9 cellular contexts compared by ENCODE assay signal in genomic region chr16:25126820-25127232, GRCh38. TPM values are rescaled to one million over a fixed set of nuclear protein-coding genes. Genes with fewer than 3 reads are reported as not detected.
DNase-seq lines count a peak whose midpoint lies in the region; ATAC-seq and TF ChIP-seq lines count a peak whose summit lies in the region.
"Had no signal": no experiment of that assay in that cellular context is flagged by ENCODE, and none has a peak within 500 bp of the region (broad histone marks: within the 10 kb centered on the region; RNA-seq: fewer than 3 reads in every experiment).

No MANE protein-coding gene starts in this region.

- H3K27ac Mint-ChIP-seq in activated CD8-positive, alpha-beta memory T cell treated with anti-CD3 and anti-CD28 coated beads, Interleukin-2, amount 10 ng/mL, durations not matched to agents 7 days and 5 days, result peak overlapping the region; percentile 44

- ATAC-seq in activated CD8-positive, alpha-beta memory T cell treated with anti-CD3 and anti-CD28 coated beads, Interleukin-2, amount 10 ng/mL, durations not matched to agents 7 days and 5 days, result peak; percentile 81
- peak; percentile 96 for ATAC-seq in foreskin keratinocyte
- ATAC-seq in HG03139 (IDR thresholded peaks at IDR 0.05; ENCODE audit: unreplicated experiment), result no peak
- no peak for ATAC-seq in HG02885 (IDR thresholded peaks at IDR 0.05; ENCODE audit: poor library complexity, unreplicated experiment)

- peaks cover 17% of the 10 kb centered on the region for H3K4me1 ChIP-seq in foreskin keratinocyte

- H3K4me3 ChIP-seq in skeletal muscle cell (ENCODE audit: low read depth, low read length), result no peak overlapping the region
- H3K4me3 ChIP-seq: BLaER1 had no signal

- DNase-seq in NCI-H1417 (lab: John Stamatoyannopoulos, UW), result peak in 2 of 3 experiments; percentile 2 to 19
- DNase-seq in NCI-H1417 treated with DMSO at 0.1 percent for 48 hours (lab: John Stamatoyannopoulos, UW), result no peak
- peak; percentile 9 for DNase-seq in NCI-H146 (lab: John Stamatoyannopoulos, UW)
- peak; percentile 54 for DNase-seq in activated CD8-positive, alpha-beta memory T cell treated with anti-CD3 and anti-CD28 coated beads, Interleukin-2, amount 10 ng/mL, durations not matched to agents 7 days and 5 days
- DNase-seq in foreskin keratinocyte, result peak; percentile 87 to 90
- peak; percentile 34 for DNase-seq in skeletal muscle cell (ENCODE audit: low read depth)

- TF ChIP-seq CTCF in foreskin keratinocyte (conservative IDR thresholded peaks at IDR 0.05), result peak; percentile 99

- peaks cover 28% of the 10 kb centered on the region for H3K4me1 Mint-ChIP-seq in activated CD8-positive, alpha-beta memory T cell treated with anti-CD3 and anti-CD28 coated beads, Interleukin-2, amount 10 ng/mL, durations not matched to agents 7 days and 5 days

- H3K36me3 Mint-ChIP-seq in activated CD8-positive, alpha-beta memory T cell treated with anti-CD3 and anti-CD28 coated beads, Interleukin-2, amount 10 ng/mL, durations not matched to agents 7 days and 5 days, result peaks cover 5% of the 10 kb centered on the region

- H3K27ac ChIP-seq in foreskin keratinocyte, result no peak overlapping the region
- H3K27ac ChIP-seq: BLaER1 had no signal

- CTCF ChIA-PET in activated CD8-positive, alpha-beta memory T cell treated with anti-CD3 and anti-CD28 coated beads, Interleukin-2, amount 10 ng/mL, durations not matched to agents 7 days and 5 days (lab: Charles Lee), result interaction anchor here (0.9 to 3.0 kb wide), 12 partner anchors 11 to 116 kb away, joined by 3 to 54 read pairs (median 3); partner anchors contain the start of gene LCMT1

- H3K9me3 Mint-ChIP-seq in activated CD8-positive, alpha-beta memory T cell treated with anti-CD3 and anti-CD28 coated beads, Interleukin-2, amount 10 ng/mL, durations not matched to agents 7 days and 5 days (ENCODE audit: low read depth), result no peaks in the 10 kb centered on the region

- no peaks in the 10 kb centered on the region for H3K27me3 Mint-ChIP-seq in activated CD8-positive, alpha-beta memory T cell treated with anti-CD3 and anti-CD28 coated beads, Interleukin-2, amount 10 ng/mL, durations not matched to agents 7 days and 5 days

- no peak overlapping the region for H3K4me3 Mint-ChIP-seq in activated CD8-positive, alpha-beta memory T cell treated with anti-CD3 and anti-CD28 coated beads, Interleukin-2, amount 10 ng/mL, durations not matched to agents 7 days and 5 days

- H3K27me3 ChIP-seq in foreskin keratinocyte, result no peaks in the 10 kb centered on the region
- H3K27me3 ChIP-seq: BLaER1 had no signal

RNA-seq across cellular contexts. Expression of gene LCMT1, which starts 15.3 kb away (rescaled TPM):
- 10 to 100 TPM; 38.9 to 44.6 TPM for total RNA-seq in activated CD8-positive, alpha-beta memory T cell treated with anti-CD3 and anti-CD28 coated beads, Interleukin-2, amount 10 ng/mL, durations not matched to agents 7 days and 5 days
- 28.9 and 29.6 TPM in 2 replicates for total RNA-seq in foreskin keratinocyte
- polyA plus RNA-seq in foreskin keratinocyte, result 37.7 and 38.3 TPM in 2 replicates

Comparison
In these comparisons a context has a peak if more than half of its experiments do, and no peak if none do; other contexts are left out.
1. ATAC-seq: peak in activated CD8-positive, alpha-beta memory T cell treated with anti-CD3 and anti-CD28 coated beads, Interleukin-2, amount 10 ng/mL, durations not matched to agents 7 days and 5 days (single experiment) and foreskin keratinocyte (single experiment); none in HG03139 (single experiment) and HG02885 (single experiment).